Comparison of ENCODE assay signal across 1 cellular context in the genomic region with DNA sequence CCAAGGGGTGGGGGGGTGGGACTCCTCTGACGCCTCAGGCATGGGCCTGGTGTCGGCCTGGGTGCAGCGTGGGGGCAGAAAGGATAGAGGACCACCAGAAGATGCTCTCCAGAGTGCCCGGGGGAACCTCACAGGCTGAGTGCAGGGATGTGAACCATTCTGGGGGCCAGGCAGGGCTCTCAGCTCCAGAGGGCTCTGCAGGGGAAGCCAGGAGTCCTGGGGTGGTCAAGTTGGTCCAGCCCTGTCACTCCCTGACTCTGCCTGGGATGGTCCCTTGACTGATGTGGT.
TF ChIP-seq lines count a peak whose summit lies in the region.

No MANE protein-coding gene starts in this region.

TF ChIP-seq in K562, 482 proteins besides CTCF, POLR2A, EP300 and RAD21:
- no peak for TF ChIP-seq MBD2 (IDR thresholded peaks at IDR 0.05; ENCODE audit: borderline replicate concordance, low read depth)
- TF ChIP-seq GTF2F1 (IDR thresholded peaks at IDR 0.05; ENCODE audit: low read depth, low read length) = no peak
- TF ChIP-seq ZNF445 (CRISPR knock-in tag; IDR thresholded peaks at IDR 0.05; ENCODE audit: low read depth) = no peak
- no peak for TF ChIP-seq ZNF586 (CRISPR knock-in tag; conservative IDR thresholded peaks at IDR 0.05)
- TF ChIP-seq ASH1L (IDR thresholded peaks at IDR 0.05; ENCODE audit: borderline replicate concordance, low read depth, partially characterized antibody) = no peak
- no peak for TF ChIP-seq ETS2 (tag; IDR thresholded peaks at IDR 0.05; ENCODE audit: borderline replicate concordance, poor library complexity, severe bottlenecking)
- TF ChIP-seq GABPA (tag; conservative IDR thresholded peaks at IDR 0.05; ENCODE audit: low read depth) = no peak
- TF ChIP-seq THRAP3 (IDR thresholded peaks at IDR 0.05; ENCODE audit: borderline replicate concordance) = no peak
- no peak for TF ChIP-seq XRCC4 (IDR thresholded peaks at IDR 0.05; ENCODE audit: extremely low read depth, insufficient read depth, insufficient read length)
- TF ChIP-seq TCF7L2 (IDR thresholded peaks at IDR 0.05; ENCODE audit: low read depth, low read length) = no peak
- TF ChIP-seq, protein P1, sequence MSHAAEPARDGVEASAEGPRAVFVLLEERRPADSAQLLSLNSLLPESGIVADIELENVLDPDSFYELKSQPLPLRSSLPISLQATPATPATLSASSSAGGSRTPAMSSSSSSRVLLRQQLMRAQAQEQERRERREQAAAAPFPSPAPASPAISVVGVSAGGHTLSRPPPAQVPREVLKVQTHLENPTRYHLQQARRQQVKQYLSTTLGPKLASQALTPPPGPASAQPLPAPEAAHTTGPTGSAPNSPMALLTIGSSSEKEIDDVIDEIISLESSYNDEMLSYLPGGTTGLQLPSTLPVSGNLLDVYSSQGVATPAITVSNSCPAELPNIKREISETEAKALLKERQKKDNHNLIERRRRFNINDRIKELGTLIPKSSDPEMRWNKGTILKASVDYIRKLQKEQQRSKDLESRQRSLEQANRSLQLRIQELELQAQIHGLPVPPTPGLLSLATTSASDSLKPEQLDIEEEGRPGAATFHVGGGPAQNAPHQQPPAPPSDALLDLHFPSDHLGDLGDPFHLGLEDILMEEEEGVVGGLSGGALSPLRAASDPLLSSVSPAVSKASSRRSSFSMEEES (CRISPR knock-in tag; IDR thresholded peaks at IDR 0.05) = no peak
- TF ChIP-seq ZNF785 (CRISPR knock-in tag; IDR thresholded peaks at IDR 0.05) = no peak
- TF ChIP-seq SPI1 (IDR thresholded peaks at IDR 0.05; ENCODE audit: borderline replicate concordance, low read depth, low read length) = no peak
- TF ChIP-seq HDAC6 (IDR thresholded peaks at IDR 0.05; ENCODE audit: low read depth, low read length) = no peak
